In genomic region chr11:62560566-62561103, GRCh38 we compare ENCODE assay signal across 9 cellular contexts. TPM values are rescaled to one million over a fixed set of nuclear protein-coding genes. Genes with fewer than 3 reads are reported as not detected.
A peak's percentile ranks its signal among the peaks of the same experiment; 100 is the strongest.
DNase-seq lines count a peak whose midpoint lies in the region; ATAC-seq lines count a peak whose summit lies in the region.
"Had no signal": no experiment of that assay in that cellular context is flagged by ENCODE, and none has a peak within 500 bp of the region (broad histone marks: within the 10 kb centered on the region; RNA-seq: fewer than 3 reads in every experiment).

No MANE protein-coding gene starts in this region.

- H3K9me3 Mint-ChIP-seq in activated CD4-positive, alpha-beta T cell treated with anti-CD3 and anti-CD28 coated beads, Interleukin-2, amount 10 ng/mL, durations not matched to agents 7 days and 5 days = no peaks in the 10 kb centered on the region

- POLR2A ChIA-PET in activated CD4-positive, alpha-beta T cell treated with anti-CD3 and anti-CD28 coated beads, Interleukin-2, amount 10 ng/mL, durations not matched to agents 7 days and 5 days (lab: Charles Lee) = interaction anchor here (0.7 to 0.8 kb wide), 2 partner anchors 16 to 136 kb away, joined by 3 read pairs; no protein-coding TSS in a partner anchor

- H3K9me3 ChIP-seq in ectodermal cell (ENCODE audit: control insufficient read depth, low read length) = no peaks in the 10 kb centered on the region
- H3K9me3 ChIP-seq: BLaER1 had no signal

- H3K27me3 ChIP-seq in ectodermal cell (ENCODE audit: control insufficient read depth, insufficient read depth, low read length, poor library complexity, severe bottlenecking) = no peaks in the 10 kb centered on the region
- H3K27me3 ChIP-seq: BLaER1 had no signal

- DNase-seq in NCI-H1436 (lab: John Stamatoyannopoulos, UW) = peak; percentile 40
- no peak for DNase-seq in NCI-H1436 treated with DMSO at 0.1 percent for 48 hours (lab: John Stamatoyannopoulos, UW)
- peak; percentile 53 for DNase-seq in NCI-H2107 (lab: John Stamatoyannopoulos, UW)
- DNase-seq in activated CD4-positive, alpha-beta T cell treated with anti-CD3 and anti-CD28 coated beads, Interleukin-2, amount 10 ng/mL, durations not matched to agents 7 days and 5 days = peak; percentile 83
- peak; percentile 75 for DNase-seq in medulla oblongata (ENCODE audit: extremely low spot score)
- DNase-seq in stimulated activated CD8-positive, alpha-beta memory T cell treated with anti-CD3 and anti-CD28 coated beads, Interleukin-4, amount 100 ng/mL, for 48 hours = peak; percentile 83

- CTCF ChIA-PET in activated CD4-positive, alpha-beta T cell treated with anti-CD3 and anti-CD28 coated beads, Interleukin-2, amount 10 ng/mL, durations not matched to agents 7 days and 5 days (lab: Charles Lee) = interaction anchor here (0.5 to 11.8 kb wide), 12 partner anchors 9 to 165 kb away, joined by 3 to 85 read pairs (median 6); partner anchors contain the start of genes AHNAK, BSCL2, C11orf98 and CSKMT

- ATAC-seq in GM18858 (IDR thresholded peaks at IDR 0.05; ENCODE audit: unreplicated experiment) = no peak

- H3K4me3 ChIP-seq in ectodermal cell (ENCODE audit: insufficient read depth, low read depth, low read length) = no peak overlapping the region
- H3K4me3 ChIP-seq: BLaER1 had no signal

- peaks cover 66% of the 10 kb centered on the region for H3K4me1 Mint-ChIP-seq in activated CD4-positive, alpha-beta T cell treated with anti-CD3 and anti-CD28 coated beads, Interleukin-2, amount 10 ng/mL, durations not matched to agents 7 days and 5 days

- peaks cover 48% of the 10 kb centered on the region for H3K36me3 Mint-ChIP-seq in activated CD4-positive, alpha-beta T cell treated with anti-CD3 and anti-CD28 coated beads, Interleukin-2, amount 10 ng/mL, durations not matched to agents 7 days and 5 days (ENCODE audit: low read depth)

- peak overlapping the region; percentile 25 for H3K27ac Mint-ChIP-seq in activated CD4-positive, alpha-beta T cell treated with anti-CD3 and anti-CD28 coated beads, Interleukin-2, amount 10 ng/mL, durations not matched to agents 7 days and 5 days

- H3K4me1 ChIP-seq in ectodermal cell (ENCODE audit: control insufficient read depth, insufficient read depth, low read length) = peaks cover 33% of the 10 kb centered on the region

- 86 to 88% methylated on average over 2 of the region's 2 CpGs for WGBS in ectodermal cell, 2 experiments

- H3K4me3 Mint-ChIP-seq in activated CD4-positive, alpha-beta T cell treated with anti-CD3 and anti-CD28 coated beads, Interleukin-2, amount 10 ng/mL, durations not matched to agents 7 days and 5 days = no peak overlapping the region

- H3K27me3 Mint-ChIP-seq in activated CD4-positive, alpha-beta T cell treated with anti-CD3 and anti-CD28 coated beads, Interleukin-2, amount 10 ng/mL, durations not matched to agents 7 days and 5 days = no peaks in the 10 kb centered on the region

- H3K27ac ChIP-seq in ectodermal cell (ENCODE audit: insufficient read depth, low read depth, low read length, poor library complexity, severe bottlenecking) = peak overlapping the region; percentile 69
- H3K27ac ChIP-seq: BLaER1 had no signal

- H3K36me3 ChIP-seq in ectodermal cell (ENCODE audit: control insufficient read depth, insufficient read depth, low read length) = peaks cover 38% of the 10 kb centered on the region

RNA-seq across cellular contexts. Expression of gene EEF1G, which starts 13.1 kb away (rescaled TPM):
- total RNA-seq in activated CD4-positive, alpha-beta T cell treated with anti-CD3 and anti-CD28 coated beads, Interleukin-2, amount 10 ng/mL, durations not matched to agents 7 days and 5 days = 1,000 to 10,000 TPM; 1,239 to 1,470 TPM
- 2,940 TPM for polyA plus RNA-seq in ectodermal cell (2013, experiment 1 of 4)
- polyA plus RNA-seq in ectodermal cell (2013, experiment 2 of 4) = 2,895 TPM
- 2,535 TPM for polyA plus RNA-seq in ectodermal cell (2013, experiment 3 of 4)
- 2,880 TPM for polyA plus RNA-seq in ectodermal cell (2013, experiment 4 of 4)

RNA-seq across cellular contexts. Expression of gene AHNAK, which starts 14.0 kb away (rescaled TPM):
- total RNA-seq in activated CD4-positive, alpha-beta T cell treated with anti-CD3 and anti-CD28 coated beads, Interleukin-2, amount 10 ng/mL, durations not matched to agents 7 days and 5 days = 100 to 1,000 TPM; 206 to 237 TPM
- 20.5 TPM for polyA plus RNA-seq in ectodermal cell (2013, experiment 1 of 4)
- 27.0 TPM for polyA plus RNA-seq in ectodermal cell (2013, experiment 2 of 4)
- 21.6 TPM for polyA plus RNA-seq in ectodermal cell (2013, experiment 3 of 4)
- 29.8 TPM for polyA plus RNA-seq in ectodermal cell (2013, experiment 4 of 4)

RNA-seq across cellular contexts. Expression of gene TUT1, which starts 30.7 kb away (rescaled TPM):
- total RNA-seq in activated CD4-positive, alpha-beta T cell treated with anti-CD3 and anti-CD28 coated beads, Interleukin-2, amount 10 ng/mL, durations not matched to agents 7 days and 5 days = 10 to 100 TPM; 24.1 to 26.0 TPM
- polyA plus RNA-seq in ectodermal cell (2013, experiment 1 of 4) = 24.6 TPM
- 25.5 TPM for polyA plus RNA-seq in ectodermal cell (2013, experiment 2 of 4)
- polyA plus RNA-seq in ectodermal cell (2013, experiment 3 of 4) = 18.6 TPM
- polyA plus RNA-seq in ectodermal cell (2013, experiment 4 of 4) = 21.2 TPM

RNA-seq across cellular contexts. Expression of gene MTA2, which starts 41.0 kb away (rescaled TPM):
- 100 to 1,000 TPM; 270 to 299 TPM for total RNA-seq in activated CD4-positive, alpha-beta T cell treated with anti-CD3 and anti-CD28 coated beads, Interleukin-2, amount 10 ng/mL, durations not matched to agents 7 days and 5 days
- polyA plus RNA-seq in ectodermal cell (2013, experiment 1 of 4) = 143 TPM
- 142 TPM for polyA plus RNA-seq in ectodermal cell (2013, experiment 2 of 4)
- 107 TPM for polyA plus RNA-seq in ectodermal cell (2013, experiment 3 of 4)
- polyA plus RNA-seq in ectodermal cell (2013, experiment 4 of 4) = 111 TPM

RNA-seq across cellular contexts. Expression of gene EML3, which starts 51.9 kb away (rescaled TPM):
- total RNA-seq in activated CD4-positive, alpha-beta T cell treated with anti-CD3 and anti-CD28 coated beads, Interleukin-2, amount 10 ng/mL, durations not matched to agents 7 days and 5 days = 100 to 1,000 TPM; 137 to 144 TPM
- 26.1 TPM for polyA plus RNA-seq in ectodermal cell (2013, experiment 1 of 4)
- 28.1 TPM for polyA plus RNA-seq in ectodermal cell (2013, experiment 2 of 4)
- 24.4 TPM for polyA plus RNA-seq in ectodermal cell (2013, experiment 3 of 4)
- 22.3 TPM for polyA plus RNA-seq in ectodermal cell (2013, experiment 4 of 4)
